ENCODE assay signal across 11 cellular contexts in genomic region chr6:156564807-156565149, GRCh38.
DNase-seq lines count a peak whose midpoint lies in the region; ATAC-seq and TF ChIP-seq lines count a peak whose summit lies in the region.
"Had no signal": no experiment of that assay in that cellular context is flagged by ENCODE, and none has a peak within 500 bp of the region (broad histone marks: within the 10 kb centered on the region; RNA-seq: fewer than 3 reads in every experiment).

No MANE protein-coding gene starts in this region.

- H3K9me3 Mint-ChIP-seq in CD8-positive, alpha-beta T cell = peaks cover 3% of the 10 kb centered on the region

- no peaks in the 10 kb centered on the region for H3K4me1 ChIP-seq in CD8-positive, alpha-beta T cell (ENCODE audit: insufficient read depth, low read length)
- H3K4me1 ChIP-seq in osteoblast (ENCODE audit: insufficient read depth, low read length) (no peaks in the 10 kb centered on the region), SJCRH30 (0 out of 2 replicates have a peak, but pooled peaks cover 3% of the 10 kb centered on the region)
- H3K4me1 ChIP-seq: BLaER1 had no signal

- no peak for DNase-seq in CD8-positive, alpha-beta T cell
- DNase-seq in osteoblast (ENCODE audit: insufficient read length, low spot score, missing footprints) (no peak), SJCRH30 (no peak), GM03348 (ENCODE audit: low spot score) (no peak), A172 (ENCODE audit: low spot score) (no peak)
- DNase-seq: DMS153 had no signal

- no peaks in the 10 kb centered on the region for H3K9me3 ChIP-seq in CD8-positive, alpha-beta T cell (ENCODE audit: low read length)
- no peaks in the 10 kb centered on the region for H3K9me3 ChIP-seq in osteoblast (ENCODE audit: low read depth, low read length)
- no peaks in the 10 kb centered on the region for H3K9me3 ChIP-seq in SJCRH30 (replicated peaks)

- H3K27me3 ChIP-seq in CD8-positive, alpha-beta T cell (ENCODE audit: insufficient read depth, low read length) = no peaks in the 10 kb centered on the region
- H3K27me3 ChIP-seq in osteoblast (ENCODE audit: insufficient read depth, low read length) = no peaks in the 10 kb centered on the region
- H3K27me3 ChIP-seq in SJCRH30 = no peaks in the 10 kb centered on the region
- H3K27me3 ChIP-seq: BLaER1 had no signal

- no peaks in the 10 kb centered on the region for H3K36me3 ChIP-seq in CD8-positive, alpha-beta T cell (ENCODE audit: insufficient read depth, low read length)
- H3K36me3 ChIP-seq in osteoblast (ENCODE audit: insufficient read depth, low read length) (no peaks in the 10 kb centered on the region), SJCRH30 (no peaks in the 10 kb centered on the region)
- H3K36me3 ChIP-seq: BLaER1 had no signal

- H3K4me3 Mint-ChIP-seq in CD8-positive, alpha-beta T cell = no peak overlapping the region

- no peaks in the 10 kb centered on the region for H4K20me1 ChIP-seq in osteoblast (ENCODE audit: insufficient read depth, low read length)
- H4K20me1 ChIP-seq: BLaER1 had no signal

- peaks cover 8% of the 10 kb centered on the region for H3K27me3 Mint-ChIP-seq in CD8-positive, alpha-beta T cell (ENCODE audit: low read depth)

- H3K4me3 ChIP-seq in CD8-positive, alpha-beta T cell (ENCODE audit: low read depth, low read length) = no peak overlapping the region
- H3K4me3 ChIP-seq in osteoblast (ENCODE audit: insufficient read depth, low read length) = no peak overlapping the region
- H3K4me3 ChIP-seq in SJCRH30 = no peak overlapping the region
- H3K4me3 ChIP-seq: BLaER1 had no signal

- no peak for TF ChIP-seq CTCF in CD8-positive, alpha-beta T cell (IDR thresholded peaks at IDR 0.05)
- TF ChIP-seq CTCF in osteoblast (IDR thresholded peaks at IDR 0.05; ENCODE audit: extremely low read depth, low read depth, low read length) = no peak

- H2AFZ ChIP-seq in osteoblast (ENCODE audit: low read length) = no peak overlapping the region

- CTCF ChIA-PET in CD8-positive, alpha-beta T cell (lab: Charles Lee) = interaction anchor here (0.6 to 1.8 kb wide), 12 partner anchors 11 to 1237 kb away, joined by 3 to 10 read pairs (median 4); no protein-coding TSS in a partner anchor

- H3K36me3 Mint-ChIP-seq in CD8-positive, alpha-beta T cell = no peaks in the 10 kb centered on the region

- no peaks in the 10 kb centered on the region for H3K79me2 ChIP-seq in osteoblast (ENCODE audit: insufficient read depth, low read length)

- ATAC-seq in CD8-positive, alpha-beta T cell = peak; percentile 8
- ATAC-seq in HG03378 (IDR thresholded peaks at IDR 0.05; ENCODE audit: unreplicated experiment) (peak; percentile 9), SK-N-SH treated with all-trans-retinoic acid at 6 μM for 48 hours (peak; percentile 16; the same call in 1 of the 3 replicates)

- peak overlapping the region; percentile 37 for H3K4me2 ChIP-seq in osteoblast (ENCODE audit: insufficient read depth, low read length)
- H3K4me2 ChIP-seq: BLaER1, KMS-11 had no signal

- H3K4me1 Mint-ChIP-seq in CD8-positive, alpha-beta T cell (ENCODE audit: low read depth) = no peaks in the 10 kb centered on the region

- H3K27ac Mint-ChIP-seq in CD8-positive, alpha-beta T cell = no peak overlapping the region

- H3K27ac ChIP-seq in CD8-positive, alpha-beta T cell (ENCODE audit: low read depth, low read length) = no peak overlapping the region
- H3K27ac ChIP-seq in osteoblast (ENCODE audit: low read depth, low read length) = no peak overlapping the region
- no peak overlapping the region for H3K27ac ChIP-seq in SJCRH30
- H3K27ac ChIP-seq: BLaER1, HL-60, KMS-11 had no signal

- intact Hi-C loops in CD8-positive, alpha-beta T cell (cut with DNase I, micrococcal nuclease) = loop anchor here (1.0 to 10.0 kb wide), 14 partner anchors 118 to 1237 kb away; partner anchors contain the start of gene ARID1B (in 1 of the 2)

- POLR2A ChIA-PET in CD8-positive, alpha-beta T cell (lab: Charles Lee) = no interaction called here

TF ChIP-seq in SK-N-SH treated with all-trans-retinoic acid at 6 μM for 48 hours, 23 proteins besides CTCF, POLR2A, EP300 and RAD21:
- TF ChIP-seq BACH2 (CRISPR knock-in tag; IDR thresholded peaks at IDR 0.05; ENCODE audit: borderline replicate concordance) = no peak
- no peak for TF ChIP-seq RARB (CRISPR knock-in tag; IDR thresholded peaks at IDR 0.05)
- TF ChIP-seq PATZ1 (CRISPR knock-in tag; IDR thresholded peaks at IDR 0.05; ENCODE audit: borderline replicate concordance) = no peak
- no peak for TF ChIP-seq CREB5 (CRISPR knock-in tag; IDR thresholded peaks at IDR 0.05; ENCODE audit: low read depth)
- no peak for TF ChIP-seq CSDC2 (CRISPR knock-in tag; IDR thresholded peaks at IDR 0.05)
- no peak for TF ChIP-seq ZNF70 (CRISPR knock-in tag; IDR thresholded peaks at IDR 0.05)
- TF ChIP-seq ZC3H10 (CRISPR knock-in tag; IDR thresholded peaks at IDR 0.05) = no peak
- TF ChIP-seq ISL1 (CRISPR knock-in tag; IDR thresholded peaks at IDR 0.05) = no peak
- TF ChIP-seq ESRRG (CRISPR knock-in tag; IDR thresholded peaks at IDR 0.05) = no peak
- TF ChIP-seq TSHZ2 (CRISPR knock-in tag; IDR thresholded peaks at IDR 0.05) = no peak
